21 cellular contexts compared by ENCODE assay signal in genomic region chr5:121478636-121479035, GRCh38.
"Had no signal": no experiment of that assay in that cellular context is flagged by ENCODE, and none has a peak within 500 bp of the region (broad histone marks: within the 10 kb centered on the region; RNA-seq: fewer than 3 reads in every experiment).

No MANE protein-coding gene starts in this region.

- H3K27me3 ChIP-seq: colonic mucosa, esophagus squamous epithelium, gastroesophageal sphincter, neutrophil, right lobe of liver, spleen, stomach had no signal

- H3K27me3 Mint-ChIP-seq: naive thymus-derived CD4-positive, alpha-beta T cell had no signal

- H3K9me3 ChIP-seq: colonic mucosa, esophagus squamous epithelium, gastroesophageal sphincter, neutrophil, psoas muscle, right lobe of liver, spleen, stomach, thoracic aorta had no signal

- DNase-seq: colonic mucosa; dermis blood vessel endothelial cell; esophagus squamous epithelium; glutamatergic neuron; left colon; left ventricle myocardium superior; naive thymus-derived CD4-positive, alpha-beta T cell; nephron progenitor cell; psoas muscle; retina; right lobe of liver; spleen; stimulated activated CD4-positive, alpha-beta T cell treated with anti-CD3 and anti-CD28 coated beads, Interleukin-15, amount 100 ng/mL, for 24 hours; stimulated activated CD4-positive, alpha-beta T cell treated with anti-CD3 and anti-CD28 coated beads, Interleukin-1b, Interleukin-23, amount 100 ng/mL, for 48 hours; stimulated activated naive CD4-positive, alpha-beta T cell; stomach; substantia nigra; trophoblast cell had no signal

- H3K4me1 ChIP-seq: colonic mucosa, esophagus squamous epithelium, gastroesophageal sphincter, psoas muscle, right lobe of liver, spleen, stomach had no signal

- H3K4me3 ChIP-seq: colonic mucosa, esophagus squamous epithelium, gastroesophageal sphincter, psoas muscle, right lobe of liver, spleen, stomach, thoracic aorta had no signal

- H3K9me3 Mint-ChIP-seq: nephron progenitor cell had no signal

- H3K4me1 Mint-ChIP-seq: naive thymus-derived CD4-positive, alpha-beta T cell had no signal

- H3K4me3 Mint-ChIP-seq: naive thymus-derived CD4-positive, alpha-beta T cell; nephron progenitor cell had no signal

- H3K36me3 Mint-ChIP-seq: naive thymus-derived CD4-positive, alpha-beta T cell had no signal

- H3K27ac ChIP-seq: colonic mucosa, esophagus squamous epithelium, gastroesophageal sphincter, neutrophil, psoas muscle, right lobe of liver, spleen, stomach, thoracic aorta had no signal

- H3K36me3 ChIP-seq: colonic mucosa, esophagus squamous epithelium, gastroesophageal sphincter, neutrophil, right lobe of liver, spleen, stomach, thoracic aorta had no signal

- H3K27ac Mint-ChIP-seq: naive thymus-derived CD4-positive, alpha-beta T cell; nephron progenitor cell had no signal

- ATAC-seq: gastroesophageal sphincter; left colon; left ventricle myocardium superior; naive thymus-derived CD4-positive, alpha-beta T cell; psoas muscle; right lobe of liver had no signal
